Comparison of ENCODE assay signal across 1 cellular context in the genomic region with DNA sequence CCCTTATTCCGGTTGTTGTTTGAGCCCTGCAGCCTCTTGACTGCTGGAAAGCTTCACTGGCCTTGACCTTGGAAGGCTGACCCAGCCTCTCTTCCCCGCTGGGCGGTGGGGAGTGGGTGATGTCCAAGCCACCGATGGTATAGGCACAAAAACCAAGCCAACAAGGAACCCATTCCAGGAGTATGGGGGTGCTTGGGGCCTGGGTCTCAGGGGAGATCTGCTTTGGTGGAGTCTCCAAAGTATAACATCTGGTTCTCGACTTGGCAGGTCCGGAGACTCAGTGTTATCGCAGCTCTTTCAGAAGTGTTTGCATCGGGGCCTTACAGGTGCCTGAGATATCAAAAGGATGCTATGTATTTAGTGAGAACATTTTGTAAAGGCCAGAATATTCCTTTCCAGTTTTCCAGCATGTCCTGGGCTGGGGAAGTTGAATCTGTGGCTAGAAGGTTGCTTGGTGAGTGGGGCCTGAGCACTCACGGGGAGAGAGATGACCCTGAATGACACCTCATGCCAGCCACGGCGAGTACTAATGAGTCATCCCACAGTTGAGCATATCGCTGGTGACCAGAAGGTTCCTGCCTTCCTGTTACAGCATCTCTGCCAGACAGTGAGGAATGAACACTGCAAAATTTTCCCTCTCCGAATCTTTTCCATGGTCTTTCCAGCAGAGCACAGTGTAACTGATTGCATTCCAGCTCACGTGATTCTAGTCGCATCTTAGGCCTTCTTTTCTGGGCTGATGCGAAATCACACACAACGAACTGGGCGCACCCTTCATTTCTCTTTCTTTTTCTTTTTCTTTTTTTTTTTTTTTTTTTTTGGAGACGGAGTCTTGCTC.
TF ChIP-seq lines count a peak whose summit lies in the region.

No MANE protein-coding gene starts in this region.

TF ChIP-seq in endothelial cell of umbilical vein, 7 proteins besides CTCF, POLR2A, EP300 and RAD21:
- TF ChIP-seq MYC (IDR thresholded peaks at IDR 0.05; ENCODE audit: low read depth, low read length) (peak; percentile 88), JUN (IDR thresholded peaks at IDR 0.05; ENCODE audit: borderline replicate concordance, insufficient read depth, insufficient read length, low read depth) (peak; percentile 99), POLR2AphosphoS5 (IDR thresholded peaks at IDR 0.05; ENCODE audit: insufficient read depth, low read depth, low read length) (peak; percentile 99), EZH2 (IDR thresholded peaks at IDR 0.05; ENCODE audit: borderline replicate concordance, low read depth, low read length, severe bottlenecking) (no peak), FOS (IDR thresholded peaks at IDR 0.05; ENCODE audit: borderline replicate concordance, insufficient read depth, low read length) (peak; percentile 99), GATA2 (IDR thresholded peaks at IDR 0.05; ENCODE audit: insufficient read depth, insufficient read length, low read depth, low read length) (peak; percentile 99)
- TF ChIP-seq, protein P1, sequence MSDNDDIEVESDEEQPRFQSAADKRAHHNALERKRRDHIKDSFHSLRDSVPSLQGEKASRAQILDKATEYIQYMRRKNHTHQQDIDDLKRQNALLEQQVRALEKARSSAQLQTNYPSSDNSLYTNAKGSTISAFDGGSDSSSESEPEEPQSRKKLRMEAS (IDR thresholded peaks at IDR 0.05; ENCODE audit: insufficient read depth, insufficient read length): peak; percentile 78
